In genomic region chr11:123330471-123330870, GRCh38 we compare ENCODE assay signal across 13 cellular contexts.
"Had no signal": no experiment of that assay in that cellular context is flagged by ENCODE, and none has a peak within 500 bp of the region (broad histone marks: within the 10 kb centered on the region; RNA-seq: fewer than 3 reads in every experiment).

No MANE protein-coding gene starts in this region.

- ATAC-seq: left lung; naive thymus-derived CD4-positive, alpha-beta T cell had no signal

- DNase-seq: central memory CD4-positive, alpha-beta T cell; effector memory CD4-positive, alpha-beta T cell; islet precursor cell; left lung; mesendoderm; naive thymus-derived CD4-positive, alpha-beta T cell; nephron progenitor cell; psoas muscle; retina; sigmoid colon; stimulated activated CD4-positive, alpha-beta T cell treated with anti-CD3 and anti-CD28 coated beads, Interleukin-2, amount 100 ng/mL, for 24 hours; stimulated activated naive CD4-positive, alpha-beta T cell; stomach had no signal
